Comparison of ENCODE assay signal across 12 cellular contexts in genomic region chr9:70574222-70574837, GRCh38.
DNase-seq lines count a peak whose midpoint lies in the region; ATAC-seq and TF ChIP-seq lines count a peak whose summit lies in the region.
"Had no signal": no experiment of that assay in that cellular context is flagged by ENCODE, and none has a peak within 500 bp of the region (broad histone marks: within the 10 kb centered on the region; RNA-seq: fewer than 3 reads in every experiment).

No MANE protein-coding gene starts in this region.

- H3K79me2 ChIP-seq in SK-N-SH (ENCODE audit: insufficient read depth) (no peaks in the 10 kb centered on the region), neural progenitor cell (ENCODE audit: low read depth) (no peaks in the 10 kb centered on the region)

- H3F3A ChIP-seq in SK-N-SH (replicated peaks; ENCODE audit: insufficient read depth) (peaks cover 14% of the 10 kb centered on the region), neural progenitor cell (ENCODE audit: low read depth) (peaks cover 16% of the 10 kb centered on the region)

- POLR2A ChIA-PET in SK-N-SH (lab: Yijun Ruan, JAX) = no interaction called here

- peaks cover 4% of the 10 kb centered on the region for H3K27me3 Mint-ChIP-seq in neural progenitor cell (ENCODE audit: insufficient read depth, low read depth)
- no peaks in the 10 kb centered on the region for H3K27me3 Mint-ChIP-seq in effector memory CD8-positive, alpha-beta T cell
- H3K27me3 Mint-ChIP-seq: activated CD4-positive, alpha-beta T cell treated with anti-CD3 and anti-CD28 coated beads for 36 hours had no signal

- peak overlapping the region; percentile 42 for H3K27ac Mint-ChIP-seq in neural progenitor cell
- H3K27ac Mint-ChIP-seq in effector memory CD8-positive, alpha-beta T cell = no peak overlapping the region
- H3K27ac Mint-ChIP-seq: activated CD4-positive, alpha-beta T cell treated with anti-CD3 and anti-CD28 coated beads for 36 hours; activated naive CD8-positive, alpha-beta T cell treated with anti-CD3 and anti-CD28 coated beads, Interleukin-2, amount 10 ng/mL, durations not matched to agents 7 days and 5 days; B cell; stimulated activated naive B cell treated with anti-CD40 and anti-IgM and Interleukin-4, amounts not matched to agents 10 μg/mL and 1 μg/mL and 100 μg/mL, for 72 hours had no signal

- H3K4me3 ChIP-seq in SK-N-SH (ENCODE audit: low read depth in 2 of 2, low read length in 1 of 2) = no peak overlapping the region
- no peak overlapping the region for H3K4me3 ChIP-seq in neural progenitor cell
- H3K4me3 ChIP-seq in colonic mucosa = no peak overlapping the region

- no peak for TF ChIP-seq EP300 in SK-N-SH (IDR thresholded peaks at IDR 0.05; ENCODE audit: borderline replicate concordance in 1 of 2, low read depth in 1 of 2, low read length in 1 of 2)

- H3K9me2 ChIP-seq in SK-N-SH = no peaks in the 10 kb centered on the region

- no peak for TF ChIP-seq RAD21 in SK-N-SH (IDR thresholded peaks at IDR 0.05; ENCODE audit: low read length)

- CTCF ChIA-PET in SK-N-SH (lab: Yijun Ruan, JAX) = interaction anchor here (0.8 to 1.6 kb wide), 3 partner anchors 19 to 66 kb away, joined by 3 to 9 read pairs (median 4); no protein-coding TSS in a partner anchor

- H3K27me3 ChIP-seq in SK-N-SH (ENCODE audit: insufficient read depth) (no peaks in the 10 kb centered on the region), neural progenitor cell (no peaks in the 10 kb centered on the region), colonic mucosa (no peaks in the 10 kb centered on the region)

- H3K9me3 ChIP-seq in SK-N-SH (no peaks in the 10 kb centered on the region), neural progenitor cell (ENCODE audit: low read depth) (no peaks in the 10 kb centered on the region), colonic mucosa (no peaks in the 10 kb centered on the region)

- H4K20me1 ChIP-seq in SK-N-SH (ENCODE audit: insufficient read depth) (no peaks in the 10 kb centered on the region), neural progenitor cell (ENCODE audit: low read depth) (peaks cover 5% of the 10 kb centered on the region)

- DNase-seq in AG09319 (ENCODE audit: extremely low read depth, low read depth) (peak; percentile 62), SK-N-SH (no peak), fibroblast of the conjunctiva (ENCODE audit: low read depth) (peak; percentile 51), neural progenitor cell (ENCODE audit: low spot score) (peak; percentile 33), colonic mucosa (no peak)
- DNase-seq in effector memory CD8-positive, alpha-beta T cell = no peak
- DNase-seq: activated CD4-positive, alpha-beta T cell treated with anti-CD3 and anti-CD28 coated beads for 36 hours; activated naive CD8-positive, alpha-beta T cell treated with anti-CD3 and anti-CD28 coated beads, Interleukin-2, amount 10 ng/mL, durations not matched to agents 7 days and 5 days; stimulated activated naive B cell treated with anti-CD40 and anti-IgM and Interleukin-4, amounts not matched to agents 10 μg/mL and 1 μg/mL and 100 μg/mL, for 72 hours had no signal

- no peaks in the 10 kb centered on the region for H3K9me3 Mint-ChIP-seq in neural progenitor cell
- H3K9me3 Mint-ChIP-seq in effector memory CD8-positive, alpha-beta T cell = no peaks in the 10 kb centered on the region
- H3K9me3 Mint-ChIP-seq: stimulated activated naive B cell treated with anti-CD40 and anti-IgM and Interleukin-4, amounts not matched to agents 10 μg/mL and 1 μg/mL and 100 μg/mL, for 72 hours had no signal

- no peak overlapping the region for H3K9ac ChIP-seq in SK-N-SH
- H3K9ac ChIP-seq in neural progenitor cell = no peak overlapping the region
- H3K9ac ChIP-seq in colonic mucosa (ENCODE audit: low read depth in 2 of 2, low read length in 2 of 2) = peak overlapping the region in 1 of 2 donors; percentile 14

- TF ChIP-seq CTCF in AG09319 (IDR thresholded peaks at IDR 0.05; ENCODE audit: low read depth, low read length) (no peak), SK-N-SH (IDR thresholded peaks at IDR 0.05) (no peak), neural progenitor cell (IDR thresholded peaks at IDR 0.05) (no peak), colonic mucosa (IDR thresholded peaks at IDR 0.05) (no peak)

- peak overlapping the region; percentile 4 for H3K4me3 Mint-ChIP-seq in neural progenitor cell
- H3K4me3 Mint-ChIP-seq in effector memory CD8-positive, alpha-beta T cell = no peak overlapping the region
- H3K4me3 Mint-ChIP-seq: activated CD4-positive, alpha-beta T cell treated with anti-CD3 and anti-CD28 coated beads for 36 hours; activated naive CD8-positive, alpha-beta T cell treated with anti-CD3 and anti-CD28 coated beads, Interleukin-2, amount 10 ng/mL, durations not matched to agents 7 days and 5 days; B cell; stimulated activated naive B cell treated with anti-CD40 and anti-IgM and Interleukin-4, amounts not matched to agents 10 μg/mL and 1 μg/mL and 100 μg/mL, for 72 hours had no signal

- no peak for ATAC-seq in effector memory CD8-positive, alpha-beta T cell (replicated peaks)
- ATAC-seq in GM18907 (IDR thresholded peaks at IDR 0.05; ENCODE audit: unreplicated experiment) (no peak), HG03565 (IDR thresholded peaks at IDR 0.05; ENCODE audit: unreplicated experiment) (no peak)
- ATAC-seq: activated CD4-positive, alpha-beta T cell treated with anti-CD3 and anti-CD28 coated beads for 36 hours; stimulated activated naive B cell treated with anti-CD40 and anti-IgM and Interleukin-4, amounts not matched to agents 10 μg/mL and 1 μg/mL and 100 μg/mL, for 72 hours had no signal

- peaks cover 2% of the 10 kb centered on the region for H3K36me3 Mint-ChIP-seq in neural progenitor cell
- H3K36me3 Mint-ChIP-seq in effector memory CD8-positive, alpha-beta T cell (ENCODE audit: insufficient read depth) = no peaks in the 10 kb centered on the region
- H3K36me3 Mint-ChIP-seq: stimulated activated naive B cell treated with anti-CD40 and anti-IgM and Interleukin-4, amounts not matched to agents 10 μg/mL and 1 μg/mL and 100 μg/mL, for 72 hours had no signal

- H3K27ac ChIP-seq in SK-N-SH (ENCODE audit: low read depth in 2 of 2, low read length in 1 of 2) (peak overlapping the region in 1 of 2 experiments; percentile 54; a peak in 1 of 4 replicates), neural progenitor cell (no peak overlapping the region), colonic mucosa (no peak overlapping the region)

- H3K36me3 ChIP-seq in SK-N-SH (replicated peaks in 1 of 2; ENCODE audit: control insufficient read depth in 1 of 2, insufficient read depth in 2 of 2, low read length in 1 of 2) (no peaks in the 10 kb centered on the region), neural progenitor cell (no peaks in the 10 kb centered on the region), colonic mucosa (no peaks in the 10 kb centered on the region)

- no peak overlapping the region for H2AFZ ChIP-seq in SK-N-SH (ENCODE audit: low read depth)
- H2AFZ ChIP-seq in neural progenitor cell (replicated peaks) = no peak overlapping the region

- intact Hi-C loops in colonic mucosa (cut with DNase I) = no loop called here

- 66% methylated on average over 2 of the region's 2 CpGs for WGBS in SK-N-SH (ENCODE audit: low lambda C conversion rate)

- H3K4me2 ChIP-seq in SK-N-SH (0 out of 2 replicates have a peak overlapping the region, but pooled peaks have one; percentile 20), neural progenitor cell (peak overlapping the region; percentile 29)

- peaks cover 8% of the 10 kb centered on the region for H3K4me1 Mint-ChIP-seq in neural progenitor cell
- no peaks in the 10 kb centered on the region for H3K4me1 Mint-ChIP-seq in effector memory CD8-positive, alpha-beta T cell (ENCODE audit: low read depth in 2 of 2)
- H3K4me1 Mint-ChIP-seq: activated naive CD8-positive, alpha-beta T cell treated with anti-CD3 and anti-CD28 coated beads, Interleukin-2, amount 10 ng/mL, durations not matched to agents 7 days and 5 days; B cell; stimulated activated naive B cell treated with anti-CD40 and anti-IgM and Interleukin-4, amounts not matched to agents 10 μg/mL and 1 μg/mL and 100 μg/mL, for 72 hours had no signal

- H3K4me1 ChIP-seq in SK-N-SH (ENCODE audit: control insufficient read depth in 1 of 2, insufficient read depth in 2 of 2, low read depth in 1 of 2, low read length in 1 of 2) = peaks cover 0 to 14% of the 10 kb centered on the region in 2 experiments; a peak in 2 of 4 replicates
- H3K4me1 ChIP-seq in neural progenitor cell = peaks cover 10% of the 10 kb centered on the region
- H3K4me1 ChIP-seq in colonic mucosa = no peaks in the 10 kb centered on the region

TF ChIP-seq in SK-N-SH, 30 proteins besides CTCF, POLR2A, EP300 and RAD21 (continues in another document):
- TF ChIP-seq USF2 (IDR thresholded peaks at IDR 0.05; ENCODE audit: borderline replicate concordance, low read depth, low read length) (no peak), FOSL2 (IDR thresholded peaks at IDR 0.05; ENCODE audit: borderline replicate concordance, low read depth) (no peak), PBX3 (IDR thresholded peaks at IDR 0.05) (no peak), RXRA (IDR thresholded peaks at IDR 0.05; ENCODE audit: borderline replicate concordance, low read depth) (no peak), NFIC (IDR thresholded peaks at IDR 0.05; ENCODE audit: borderline replicate concordance) (no peak), YY1 (IDR thresholded peaks at IDR 0.05; ENCODE audit: low read depth) (no peak), CHD2 (IDR thresholded peaks at IDR 0.05; ENCODE audit: low read length, partially characterized antibody) (no peak), NRF1 (IDR thresholded peaks at IDR 0.05; ENCODE audit: low read depth, low read length) (no peak), MAX (IDR thresholded peaks at IDR 0.05; ENCODE audit: low read depth) (no peak), GATA2 (CRISPR knock-in tag; IDR thresholded peaks at IDR 0.05) (no peak)

Comparison
In these comparisons a context has a peak if more than half of its experiments do, and no peak if none do; other contexts are left out.
1. DNase-seq: peak in AG09319 (single experiment), fibroblast of the conjunctiva (single experiment) and neural progenitor cell (single experiment); none in SK-N-SH (single experiment), colonic mucosa (single experiment) and effector memory CD8-positive, alpha-beta T cell (0 of 3).